ENCODE assay signal across 11 cellular contexts in genomic region chr14:100058777-100059432, GRCh38. TPM values are rescaled to one million over a fixed set of nuclear protein-coding genes. Genes with fewer than 3 reads are reported as not detected.
A peak's percentile ranks its signal among the peaks of the same experiment; 100 is the strongest.
DNase-seq lines count a peak whose midpoint lies in the region; ATAC-seq, FAIRE-seq and TF ChIP-seq lines count a peak whose summit lies in the region.
"Had no signal": no experiment of that assay in that cellular context is flagged by ENCODE, and none has a peak within 500 bp of the region (broad histone marks: within the 10 kb centered on the region; RNA-seq: fewer than 3 reads in every experiment).

No MANE protein-coding gene starts in this region.

- H3K27ac ChIP-seq in CD4-positive, CD25-positive, alpha-beta regulatory T cell (ENCODE audit: insufficient read depth, low read length, poor library complexity, severe bottlenecking) = peak overlapping the region; percentile 64
- H3K27ac ChIP-seq: upper lobe of right lung, WERI-Rb-1 had no signal

- peak; percentile 43 to 59 for ATAC-seq in CD4-positive, CD25-positive, alpha-beta regulatory T cell (ENCODE audit: low read depth in 2 of 2)
- ATAC-seq in GM19035 (IDR thresholded peaks at IDR 0.05; ENCODE audit: unreplicated experiment) (peak; percentile 68), HG02943 (IDR thresholded peaks at IDR 0.05; ENCODE audit: low read depth, unreplicated experiment) (peak; percentile 79)
- ATAC-seq in activated CD8-positive, alpha-beta T cell treated with anti-CD3 and anti-CD28 coated beads for 36 hours = peak; percentile 27

- no peak for FAIRE-seq in frontal cortex (lab: Jason Lieb, UNC)

- TF ChIP-seq CTCF in activated CD8-positive, alpha-beta T cell treated with anti-CD3 and anti-CD28 coated beads for 36 hours (IDR thresholded peaks at IDR 0.05) = no peak

- no peaks in the 10 kb centered on the region for H3K27me3 Mint-ChIP-seq in CD4-positive, CD25-positive, alpha-beta regulatory T cell
- no peaks in the 10 kb centered on the region for H3K27me3 Mint-ChIP-seq in activated CD8-positive, alpha-beta T cell treated with anti-CD3 and anti-CD28 coated beads for 36 hours

- peaks cover 35 to 73% (median 58%) of the 10 kb centered on the region in 4 donors for H3K4me1 Mint-ChIP-seq in CD4-positive, CD25-positive, alpha-beta regulatory T cell
- H3K4me1 Mint-ChIP-seq in activated CD8-positive, alpha-beta T cell treated with anti-CD3 and anti-CD28 coated beads for 36 hours (ENCODE audit: low read depth) = peaks cover 78% of the 10 kb centered on the region

- H3K27me3 ChIP-seq in CD4-positive, CD25-positive, alpha-beta regulatory T cell (ENCODE audit: control insufficient read depth, insufficient read depth, low read length) = no peaks in the 10 kb centered on the region
- H3K27me3 ChIP-seq: BLaER1 treated with 17β-estradiol and CSF1 and Interleukin-3, amounts not matched to agents 10 nM and 100 nM; upper lobe of right lung had no signal

- no peaks in the 10 kb centered on the region for H3K9me3 ChIP-seq in CD4-positive, CD25-positive, alpha-beta regulatory T cell (ENCODE audit: control insufficient read depth in 2 of 2, low read length in 2 of 2)
- H3K9me3 ChIP-seq: upper lobe of right lung had no signal

- peak overlapping the region; percentile 31 to 88 (median 72) for H3K4me3 Mint-ChIP-seq in CD4-positive, CD25-positive, alpha-beta regulatory T cell
- peak overlapping the region; percentile 68 for H3K4me3 Mint-ChIP-seq in activated CD8-positive, alpha-beta T cell treated with anti-CD3 and anti-CD28 coated beads for 36 hours

- peak in 1 of 3 donors; percentile 80 for DNase-seq in CD4-positive, CD25-positive, alpha-beta regulatory T cell
- no peak for DNase-seq in activated CD8-positive, alpha-beta T cell treated with anti-CD3 and anti-CD28 coated beads for 36 hours
- DNase-seq in GF-D8 (lab: John Stamatoyannopoulos, UW) (no peak), GM19240 (ENCODE audit: insufficient read length, low spot score) (no peak), frontal cortex (ENCODE audit: low spot score in 2 of 2) (no peak), KG1 (lab: John Stamatoyannopoulos, UW) (no peak)
- DNase-seq: upper lobe of right lung, WERI-Rb-1 had no signal

- intact Hi-C loops in activated CD8-positive, alpha-beta T cell treated with anti-CD3 and anti-CD28 coated beads for 36 hours (cut with micrococcal nuclease) = no loop called here

- H3K9me3 Mint-ChIP-seq in CD4-positive, CD25-positive, alpha-beta regulatory T cell = no peaks in the 10 kb centered on the region
- no peaks in the 10 kb centered on the region for H3K9me3 Mint-ChIP-seq in activated CD8-positive, alpha-beta T cell treated with anti-CD3 and anti-CD28 coated beads for 36 hours

- no peaks in the 10 kb centered on the region for H3K36me3 Mint-ChIP-seq in CD4-positive, CD25-positive, alpha-beta regulatory T cell
- peaks cover 14% of the 10 kb centered on the region for H3K36me3 Mint-ChIP-seq in activated CD8-positive, alpha-beta T cell treated with anti-CD3 and anti-CD28 coated beads for 36 hours (ENCODE audit: low read depth)

- H3K27ac Mint-ChIP-seq in CD4-positive, CD25-positive, alpha-beta regulatory T cell = peak overlapping the region; percentile 87 to 97 (median 88)
- H3K27ac Mint-ChIP-seq in activated CD8-positive, alpha-beta T cell treated with anti-CD3 and anti-CD28 coated beads for 36 hours = peak overlapping the region; percentile 82

- POLR2A ChIA-PET in activated CD8-positive, alpha-beta T cell treated with anti-CD3 and anti-CD28 coated beads for 36 hours (lab: Charles Lee) = interaction anchor here (0.9 to 21.3 kb wide), 3 partner anchors 17 to 53 kb away, joined by 4 to 521 read pairs (median 6); partner anchors contain the start of gene EVL

- H3K4me1 ChIP-seq in CD4-positive, CD25-positive, alpha-beta regulatory T cell (ENCODE audit: control insufficient read depth, insufficient read depth, low read length, poor library complexity, severe bottlenecking) = peaks cover 72% of the 10 kb centered on the region

- CTCF ChIA-PET in activated CD8-positive, alpha-beta T cell treated with anti-CD3 and anti-CD28 coated beads for 36 hours (lab: Charles Lee) = interaction anchor here (0.7 to 4.4 kb wide), 4 partner anchors 10 to 133 kb away, joined by 4 to 60 read pairs (median 20); partner anchors contain the start of gene EVL

- no peaks in the 10 kb centered on the region for H3K36me3 ChIP-seq in CD4-positive, CD25-positive, alpha-beta regulatory T cell (ENCODE audit: control insufficient read depth, insufficient read depth, low read length)
- H3K36me3 ChIP-seq: upper lobe of right lung, WERI-Rb-1 had no signal

- H3K4me3 ChIP-seq in CD4-positive, CD25-positive, alpha-beta regulatory T cell (ENCODE audit: low read depth, low read length) = peak overlapping the region; percentile 75
- H3K4me3 ChIP-seq: BLaER1 treated with 17β-estradiol and CSF1 and Interleukin-3, amounts not matched to agents 10 nM and 100 nM; upper lobe of right lung had no signal

RNA-seq across cellular contexts. Expression of gene EVL, which starts 6.3 kb away (rescaled TPM):
- 1,219 TPM for total RNA-seq in CD4-positive, CD25-positive, alpha-beta regulatory T cell
- 100 to 1,000 TPM; 118 to 141 (median 136) TPM for polyA plus RNA-seq in CD4-positive, CD25-positive, alpha-beta regulatory T cell
- 100 to 1,000 TPM; 340 to 351 TPM for total RNA-seq in activated CD8-positive, alpha-beta T cell treated with anti-CD3 and anti-CD28 coated beads for 36 hours
- total RNA-seq in frontal cortex = 73.0 TPM

Comparison
In these comparisons a context has a peak if more than half of its experiments do, and no peak if none do; other contexts are left out.
1. ATAC-seq: peak in every context shown above with its lines; median percentile 79 in HG02943; 68 in GM19035; 51 in CD4-positive, CD25-positive, alpha-beta regulatory T cell; 27 in activated CD8-positive, alpha-beta T cell treated with anti-CD3 and anti-CD28 coated beads for 36 hours.